Comparison of ENCODE assay signal across 11 cellular contexts in the genomic region with DNA sequence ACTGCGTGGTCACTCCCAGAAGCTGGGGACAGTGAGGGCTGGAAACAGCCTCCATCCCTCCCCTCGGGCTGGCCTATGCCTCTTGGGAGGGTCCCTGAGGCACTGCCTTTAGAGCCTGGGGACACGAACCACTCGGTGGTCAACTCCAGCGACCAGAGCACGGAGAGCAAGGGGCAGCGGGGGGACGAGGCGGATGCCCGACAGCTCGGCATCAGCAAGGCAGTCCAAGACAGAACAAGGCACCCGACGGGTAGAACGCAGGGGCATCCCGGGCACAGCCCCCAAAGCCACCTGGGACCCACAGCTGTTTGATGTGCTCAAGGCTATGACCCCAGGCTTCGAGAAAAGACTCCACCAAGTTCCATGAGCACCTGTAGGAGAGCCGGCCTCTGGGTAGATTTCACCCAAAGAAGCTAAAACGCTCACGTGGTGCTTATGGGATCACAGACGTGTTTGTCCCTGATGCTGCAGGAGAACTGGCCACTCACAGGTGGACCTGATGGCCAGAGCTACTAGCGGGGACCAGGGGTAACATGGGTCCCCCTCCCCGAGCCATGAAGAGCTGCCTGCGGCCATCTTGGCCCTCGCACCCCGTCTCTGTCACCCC. TPM values are rescaled to one million over a fixed set of nuclear protein-coding genes. Genes with fewer than 3 reads are reported as not detected.
DNase-seq lines count a peak whose midpoint lies in the region; ATAC-seq and TF ChIP-seq lines count a peak whose summit lies in the region.
"Had no signal": no experiment of that assay in that cellular context is flagged by ENCODE, and none has a peak within 500 bp of the region (broad histone marks: within the 10 kb centered on the region; RNA-seq: fewer than 3 reads in every experiment).

No MANE protein-coding gene starts in this region.

- H3K27me3 ChIP-seq in CD4-positive, alpha-beta memory T cell (ENCODE audit: insufficient read depth, low read length) = no peaks in the 10 kb centered on the region
- H3K27me3 ChIP-seq in A673 (replicated peaks; ENCODE audit: insufficient read depth, low read depth, low read length, poor library complexity) = no peaks in the 10 kb centered on the region

- H3K9me3 ChIP-seq in CD4-positive, alpha-beta memory T cell (ENCODE audit: control insufficient read depth in 1 of 2, low read length in 2 of 2) = no peaks in the 10 kb centered on the region
- H3K9me3 ChIP-seq in A673 (ENCODE audit: low read depth, low read length, poor library complexity, severe bottlenecking) = no peaks in the 10 kb centered on the region

- POLR2A ChIA-PET in CD4-positive, alpha-beta memory T cell (lab: Charles Lee; ENCODE audit: partially characterized antibody) = interaction anchor here (0.6 to 13.5 kb wide), 13 partner anchors 8 to 449 kb away, joined by 3 to 189 read pairs (median 7); a partner anchor contains a TSS
- POLR2A ChIA-PET in T-cell (lab: Charles Lee) (no interaction called here), A673 (lab: Charles Lee; ENCODE audit: low non-redundant PET) (no interaction called here)

- peaks cover 82% of the 10 kb centered on the region for H3K4me1 ChIP-seq in CD4-positive, alpha-beta memory T cell (ENCODE audit: insufficient read depth, low read length)
- H3K4me1 ChIP-seq in A673 (ENCODE audit: insufficient read depth, low read length, poor library complexity, severe bottlenecking) = no peaks in the 10 kb centered on the region

- H3K27ac Mint-ChIP-seq in CD4-positive, alpha-beta memory T cell = peak overlapping the region; percentile 96 to 99 (median 98)
- H3K27ac Mint-ChIP-seq in T-cell (peak overlapping the region; percentile 97 to 100), memory B cell (peak overlapping the region; percentile 93)

- H3K27ac ChIP-seq in CD4-positive, alpha-beta memory T cell (ENCODE audit: low read depth, low read length) = peak overlapping the region; percentile 77
- no peak overlapping the region for H3K27ac ChIP-seq in A673 (ENCODE audit: low read depth, low read length, poor library complexity, severe bottlenecking)

- DNase-seq in CD4-positive, alpha-beta memory T cell = no peak
- DNase-seq in T-cell (no peak), memory B cell (ENCODE audit: low spot score in 2 of 2) (peak in 1 of 2 donors; percentile 47), A673 (ENCODE audit: low spot score) (no peak), NCI-H510A (lab: John Stamatoyannopoulos, UW) (no peak), NCI-H2107 treated with DMSO at 0.1 percent for 48 hours (lab: John Stamatoyannopoulos, UW; ENCODE audit: unreplicated experiment) (no peak)
- no peak for DNase-seq in stimulated activated CD8-positive, alpha-beta memory T cell treated with anti-CD3 and anti-CD28 coated beads, Interleukin-4, amount 100 ng/mL, for 48 hours

- intact Hi-C loops in CD4-positive, alpha-beta memory T cell (cut with micrococcal nuclease) = loop anchor here (1.0 to 5.0 kb wide), 3 partner anchors 14 to 65 kb away; a partner anchor contains a TSS
- intact Hi-C loops in A673 (cut with micrococcal nuclease; ENCODE audit: unreplicated experiment) = no loop called here

- H3K4me1 Mint-ChIP-seq in CD4-positive, alpha-beta memory T cell = peaks cover 25 to 77% (median 53%) of the 10 kb centered on the region in 4 donors
- H3K4me1 Mint-ChIP-seq in T-cell (peaks cover 65 to 74% (median 67%) of the 10 kb centered on the region in 3 donors), memory B cell (peaks cover 35% of the 10 kb centered on the region)

- CTCF ChIA-PET in CD4-positive, alpha-beta memory T cell (lab: Charles Lee; ENCODE audit: partially characterized antibody) = interaction anchor here (0.9 to 4.8 kb wide), 15 partner anchors 9 to 299 kb away, joined by 3 to 46 read pairs (median 4); a partner anchor contains a TSS
- CTCF ChIA-PET in T-cell (lab: Charles Lee) = interaction anchor here (0.5 to 0.6 kb wide), 2 partner anchors 20 to 30 kb away, joined by 6 read pairs; no protein-coding TSS in a partner anchor
- CTCF ChIA-PET in A673 (lab: Charles Lee) = no interaction called here

- H3K27me3 Mint-ChIP-seq in CD4-positive, alpha-beta memory T cell = no peaks in the 10 kb centered on the region
- no peaks in the 10 kb centered on the region for H3K27me3 Mint-ChIP-seq in T-cell
- H3K27me3 Mint-ChIP-seq in memory B cell = no peaks in the 10 kb centered on the region

- H3K36me3 Mint-ChIP-seq in CD4-positive, alpha-beta memory T cell = peaks cover 0 to 17% of the 10 kb centered on the region in 2 donors
- peaks cover 6% of the 10 kb centered on the region for H3K36me3 Mint-ChIP-seq in T-cell
- H3K36me3 Mint-ChIP-seq in memory B cell = peaks cover 6% of the 10 kb centered on the region

- no TSS peak for BruUV-seq in A673 (replicated peaks; lab: Mats Ljungman, UMichigan)

- peaks cover 4% of the 10 kb centered on the region for H3K36me3 ChIP-seq in CD4-positive, alpha-beta memory T cell (ENCODE audit: insufficient read depth, low read length)
- H3K36me3 ChIP-seq in A673 (ENCODE audit: insufficient read depth, low read length, poor library complexity, severe bottlenecking) = no peaks in the 10 kb centered on the region

- H3K4me3 ChIP-seq in CD4-positive, alpha-beta memory T cell (ENCODE audit: low read length in 2 of 2) = peak overlapping the region; percentile 39 to 95
- H3K4me3 ChIP-seq in A673 (ENCODE audit: low read depth, low read length, poor library complexity, severe bottlenecking) = no peak overlapping the region

- peak; percentile 1 for ATAC-seq in GM21390 (IDR thresholded peaks at IDR 0.05; ENCODE audit: unreplicated experiment)
- ATAC-seq in T-cell (replicated peaks in 1 of 4) = no peak
- ATAC-seq in memory B cell (ENCODE audit: low read depth) = no peak
- ATAC-seq: left lobe of liver had no signal

- no peak for TF ChIP-seq CTCF in A673 (conservative IDR thresholded peaks at IDR 0.05; ENCODE audit: low read depth, low read length)

- no peaks in the 10 kb centered on the region for H3K9me3 Mint-ChIP-seq in CD4-positive, alpha-beta memory T cell
- H3K9me3 Mint-ChIP-seq in T-cell (no peaks in the 10 kb centered on the region), memory B cell (no peaks in the 10 kb centered on the region)

- peak overlapping the region; percentile 95 to 99 (median 98) for H3K4me3 Mint-ChIP-seq in CD4-positive, alpha-beta memory T cell
- H3K4me3 Mint-ChIP-seq in T-cell (peak overlapping the region; percentile 98 to 100 (median 99)), memory B cell (peak overlapping the region; percentile 96)

RNA-seq across cellular contexts. Expression of a gene that starts 0.5 kb away (rescaled TPM):
- total RNA-seq in CD4-positive, alpha-beta memory T cell = 100 to 1,000 TPM; 324 to 327 TPM
- 100 to 1,000 TPM; 253 to 435 TPM for polyA plus RNA-seq in CD4-positive, alpha-beta memory T cell
- total RNA-seq in T-cell (100 to 1,000 TPM; 286 to 514 (median 375) TPM), A673 (2021) (not detected in 2 replicates)
- total RNA-seq: fibroblast of villous mesenchyme, pulmonary artery endothelial cell had no signal

RNA-seq across cellular contexts. Expression of a gene that starts 13.6 kb away (rescaled TPM):
- total RNA-seq in CD4-positive, alpha-beta memory T cell = not detected
- polyA plus RNA-seq in CD4-positive, alpha-beta memory T cell = not detected
- total RNA-seq in T-cell = under 1 TPM in 1 of 5 donors, not detected in 4; 0.39 TPM
- not detected in 2 replicates for total RNA-seq in A673 (2021)
- total RNA-seq: fibroblast of villous mesenchyme, left lobe of liver, pulmonary artery endothelial cell had no signal

RNA-seq across cellular contexts. Expression of a gene that starts 17.6 kb away (rescaled TPM):
- total RNA-seq in CD4-positive, alpha-beta memory T cell = not detected
- not detected for polyA plus RNA-seq in CD4-positive, alpha-beta memory T cell
- total RNA-seq in T-cell (not detected), A673 (2021) (not detected in 2 replicates)
- total RNA-seq: fibroblast of villous mesenchyme, pulmonary artery endothelial cell had no signal

RNA-seq across cellular contexts. Expression of a gene that starts 39.3 kb away (rescaled TPM):
- not detected for total RNA-seq in CD4-positive, alpha-beta memory T cell
- polyA plus RNA-seq in CD4-positive, alpha-beta memory T cell = under 1 TPM in 1 of 2 donors, not detected in 1; 0.18 TPM
- under 1 TPM in 2 of 5 donors, not detected in 3; 0.10 to 0.12 TPM for total RNA-seq in T-cell
- not detected in 2 replicates for total RNA-seq in A673 (2021)
- total RNA-seq: fibroblast of villous mesenchyme, left lobe of liver, pulmonary artery endothelial cell had no signal

Comparison
In these comparisons a context has a peak if more than half of its experiments do, and no peak if none do; other contexts are left out.
1. RNA of a gene that starts 0.5 kb away (total RNA-seq): 286 to 514 TPM in T-cell and 324 to 327 TPM in CD4-positive, alpha-beta memory T cell; not detected in A673; every median in the first group is over 100 times any median in the second.
2. Peak in every context shown above with its lines, with median percentiles within 50 percentile points of each other: H3K27ac Mint-ChIP-seq and H3K4me3 Mint-ChIP-seq.